Comparison of ENCODE assay signal across 25 cellular contexts in genomic region chr12:23927907-23928306, GRCh38. TPM values are rescaled to one million over a fixed set of nuclear protein-coding genes. Genes with fewer than 3 reads are reported as not detected.
"Had no signal": no experiment of that assay in that cellular context is flagged by ENCODE, and none has a peak within 500 bp of the region (broad histone marks: within the 10 kb centered on the region; RNA-seq: fewer than 3 reads in every experiment).

No MANE protein-coding gene starts in this region.

- ATAC-seq: esophagus mucosa; gastroesophageal sphincter; heart left ventricle; left cardiac atrium; left lung; naive thymus-derived CD8-positive, alpha-beta T cell; psoas muscle; right cardiac atrium; stimulated activated effector memory CD8-positive, alpha-beta T cell treated with anti-CD3 and anti-CD28 coated beads, Interleukin-12 subunit alpha, Interleukin-12 subunit beta, amount 100 ng/mL, for 72 hours had no signal

- H3K27me3 Mint-ChIP-seq: naive thymus-derived CD8-positive, alpha-beta T cell had no signal

- H3K4me3 ChIP-seq: dorsolateral prefrontal cortex, gastroesophageal sphincter, heart left ventricle, hepatocyte, left lung, ovary, psoas muscle, sigmoid colon, stomach, thyroid gland had no signal

- H3K4me2 ChIP-seq: hepatocyte had no signal

- H3K36me3 Mint-ChIP-seq: naive thymus-derived CD8-positive, alpha-beta T cell; stimulated activated effector memory CD8-positive, alpha-beta T cell treated with anti-CD3 and anti-CD28 coated beads, Interleukin-12 subunit alpha, Interleukin-12 subunit beta, amount 100 ng/mL, for 72 hours had no signal

- H3K4me1 Mint-ChIP-seq: naive thymus-derived CD8-positive, alpha-beta T cell; stimulated activated effector memory CD8-positive, alpha-beta T cell treated with anti-CD3 and anti-CD28 coated beads, Interleukin-12 subunit alpha, Interleukin-12 subunit beta, amount 100 ng/mL, for 72 hours had no signal

- H3K27ac Mint-ChIP-seq: naive thymus-derived CD8-positive, alpha-beta T cell; stimulated activated effector memory CD8-positive, alpha-beta T cell treated with anti-CD3 and anti-CD28 coated beads, Interleukin-12 subunit alpha, Interleukin-12 subunit beta, amount 100 ng/mL, for 72 hours had no signal

- H3K27ac ChIP-seq: dorsolateral prefrontal cortex, epithelial cell of prostate, gastroesophageal sphincter, heart left ventricle, hepatocyte, left lung, ovary, psoas muscle, sigmoid colon, stomach, thyroid gland had no signal

- H3K4me1 ChIP-seq: gastroesophageal sphincter, heart left ventricle, left lung, psoas muscle, sigmoid colon, stomach, thyroid gland had no signal

- H3K79me2 ChIP-seq: hepatocyte had no signal

- H3K27me3 ChIP-seq: dorsolateral prefrontal cortex, gastroesophageal sphincter, heart left ventricle, hepatocyte, left lung, ovary, sigmoid colon, stomach, thyroid gland had no signal

- DNase-seq: dorsolateral prefrontal cortex; effector CD4-positive, alpha-beta T cell; foreskin fibroblast; heart left ventricle; left cardiac atrium; left lung; naive thymus-derived CD8-positive, alpha-beta T cell; occipital lobe; ovary; posterior cingulate gyrus; psoas muscle; right cardiac atrium; sigmoid colon; stimulated activated CD4-positive, alpha-beta T cell treated with anti-CD3 and anti-CD28 coated beads, Interleukin-2, amount 100 ng/mL, for 24 hours; stimulated activated CD4-positive, alpha-beta T cell treated with anti-CD3 and anti-CD28 coated beads, Interleukin-4, amount 100 ng/mL, for 24 hours; stimulated activated naive CD4-positive, alpha-beta T cell treated with Interleukin-2 at 50 U/mL for 16 hours; stomach; thyroid gland; trophoblast cell had no signal

- H3K36me3 ChIP-seq: gastroesophageal sphincter, heart left ventricle, left lung, ovary, sigmoid colon, stomach, thyroid gland had no signal

- H3K4me3 Mint-ChIP-seq: stimulated activated effector memory CD8-positive, alpha-beta T cell treated with anti-CD3 and anti-CD28 coated beads, Interleukin-12 subunit alpha, Interleukin-12 subunit beta, amount 100 ng/mL, for 72 hours had no signal

- H3K9me3 ChIP-seq: gastroesophageal sphincter, left lung, ovary, psoas muscle, thyroid gland had no signal

- H2AFZ ChIP-seq: hepatocyte had no signal

RNA-seq across cellular contexts. Expression of gene SOX5, which starts 21.6 kb away (rescaled TPM):
- total RNA-seq: lung microvascular endothelial cell; naive thymus-derived CD8-positive, alpha-beta T cell had no signal
- polyA plus RNA-seq: naive thymus-derived CD8-positive, alpha-beta T cell had no signal
